1 cellular context compared by ENCODE assay signal in genomic region chr9:130815242-130815808, GRCh38.
TF ChIP-seq lines count a peak whose summit lies in the region.

No MANE protein-coding gene starts in this region.

TF ChIP-seq in IMR-90, 13 proteins besides CTCF, POLR2A, EP300 and RAD21:
- TF ChIP-seq CEBPB (IDR thresholded peaks at IDR 0.05; ENCODE audit: low read depth, low read length) (no peak), MXI1 (IDR thresholded peaks at IDR 0.05; ENCODE audit: borderline replicate concordance, low read depth, low read length) (no peak), ELK1 (IDR thresholded peaks at IDR 0.05; ENCODE audit: borderline replicate concordance, low read depth, low read length) (no peak), MAFK (IDR thresholded peaks at IDR 0.05; ENCODE audit: low read depth, low read length) (no peak), NFE2L2 (IDR thresholded peaks at IDR 0.05; ENCODE audit: low read depth, low read length) (no peak), CHD1 (IDR thresholded peaks at IDR 0.05; ENCODE audit: low read depth, low read length) (no peak), USF2 (IDR thresholded peaks at IDR 0.05; ENCODE audit: low read depth, low read length) (no peak), RCOR1 (IDR thresholded peaks at IDR 0.05; ENCODE audit: insufficient replicate concordance, low read length) (no peak), FOS (IDR thresholded peaks at IDR 0.05; ENCODE audit: low read depth, low read length) (no peak), BHLHE40 (IDR thresholded peaks at IDR 0.05; ENCODE audit: low read depth, low read length) (no peak), MAZ (IDR thresholded peaks at IDR 0.05; ENCODE audit: borderline replicate concordance, low read depth, low read length) (no peak), RFX5 (IDR thresholded peaks at IDR 0.05; ENCODE audit: low read depth, low read length) (no peak)
